1 cellular context compared by ENCODE assay signal in the genomic region with DNA sequence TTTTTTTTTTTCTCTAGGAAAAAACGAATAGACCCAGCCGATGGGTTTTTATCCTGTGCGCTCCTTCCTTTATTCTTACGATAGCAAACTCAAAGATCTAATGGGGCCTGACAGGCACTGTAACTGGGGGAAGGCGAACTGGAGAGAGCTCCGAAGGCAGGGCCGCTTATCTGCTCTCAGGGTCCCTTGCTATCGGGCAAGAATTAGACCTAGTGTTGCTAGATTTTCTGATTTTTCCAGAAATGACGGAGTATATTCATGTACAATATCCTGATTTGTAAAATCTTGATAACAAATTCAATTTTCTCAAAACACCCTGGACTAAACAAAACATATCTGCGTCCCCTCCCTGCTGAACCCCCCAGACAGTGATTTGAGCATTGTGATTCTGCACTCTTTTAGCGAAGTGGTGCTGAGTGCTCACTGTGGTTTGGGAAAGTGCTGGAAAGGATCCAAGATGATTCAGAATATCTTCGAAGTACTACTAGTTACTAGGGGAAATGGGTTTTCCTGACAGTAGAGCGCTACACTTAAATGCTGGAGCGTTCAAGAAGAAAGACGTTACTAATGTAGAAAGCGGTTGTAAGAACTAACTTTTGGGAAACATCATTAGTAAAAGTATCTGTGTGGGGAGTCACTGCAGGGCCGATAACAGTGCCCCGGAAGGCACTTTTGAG.
TF ChIP-seq lines count a peak whose summit lies in the region.

No MANE protein-coding gene starts in this region.

TF ChIP-seq in IMR-90, 13 proteins besides CTCF, POLR2A, EP300 and RAD21 (continued from another document):
- TF ChIP-seq, protein P1, sequence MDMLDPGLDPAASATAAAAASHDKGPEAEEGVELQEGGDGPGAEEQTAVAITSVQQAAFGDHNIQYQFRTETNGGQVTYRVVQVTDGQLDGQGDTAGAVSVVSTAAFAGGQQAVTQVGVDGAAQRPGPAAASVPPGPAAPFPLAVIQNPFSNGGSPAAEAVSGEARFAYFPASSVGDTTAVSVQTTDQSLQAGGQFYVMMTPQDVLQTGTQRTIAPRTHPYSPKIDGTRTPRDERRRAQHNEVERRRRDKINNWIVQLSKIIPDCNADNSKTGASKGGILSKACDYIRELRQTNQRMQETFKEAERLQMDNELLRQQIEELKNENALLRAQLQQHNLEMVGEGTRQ (IDR thresholded peaks at IDR 0.05; ENCODE audit: low read depth, low read length) = no peak
- TF ChIP-seq CEBPB (IDR thresholded peaks at IDR 0.05; ENCODE audit: low read depth, low read length) (no peak), RCOR1 (IDR thresholded peaks at IDR 0.05; ENCODE audit: insufficient replicate concordance, low read length) (no peak), RFX5 (IDR thresholded peaks at IDR 0.05; ENCODE audit: low read depth, low read length) (no peak)
TF ChIP-seq in IMR-90: peak in this region for 0.
